ENCODE assay signal across 12 cellular contexts in the genomic region with DNA sequence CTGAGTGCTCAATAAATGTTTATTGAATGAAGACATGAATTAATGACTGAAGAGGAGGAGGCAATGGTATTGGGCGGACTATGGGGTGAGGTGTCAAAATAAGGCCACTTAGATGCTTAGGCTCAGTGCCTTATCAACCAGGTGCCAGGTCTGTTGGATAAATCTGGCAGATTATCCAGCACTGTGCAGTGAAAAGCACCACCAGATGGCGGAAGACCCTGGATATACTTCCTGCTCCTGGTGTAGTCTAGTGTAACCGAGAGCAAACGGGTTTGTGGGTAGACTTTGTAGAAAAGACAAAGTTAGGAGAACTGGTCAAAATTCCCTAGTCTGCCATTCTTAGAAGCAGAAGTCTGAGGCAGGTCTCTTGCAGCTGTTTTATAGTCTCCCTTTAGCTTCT.
A peak's percentile ranks its signal among the peaks of the same experiment; 100 is the strongest.
DNase-seq lines count a peak whose midpoint lies in the region; ATAC-seq, FAIRE-seq and TF ChIP-seq lines count a peak whose summit lies in the region.
"Had no signal": no experiment of that assay in that cellular context is flagged by ENCODE, and none has a peak within 500 bp of the region (broad histone marks: within the 10 kb centered on the region; RNA-seq: fewer than 3 reads in every experiment).

No MANE protein-coding gene starts in this region.

- TF ChIP-seq POLR2A in GM12892 (IDR thresholded peaks at IDR 0.05; ENCODE audit: low read depth, low read length): no peak

- H3K9me1 ChIP-seq in keratinocyte (ENCODE audit: control insufficient read depth, extremely low read depth, insufficient read depth, low read length): no peaks in the 10 kb centered on the region

- no peaks in the 10 kb centered on the region for H3K9me3 ChIP-seq in keratinocyte (ENCODE audit: control insufficient read depth, low read depth, low read length)
- no peaks in the 10 kb centered on the region for H3K9me3 ChIP-seq in right cardiac atrium (ENCODE audit: control insufficient read depth, low read length)

- DNase-seq in EL (peak; percentile 9), SHP77 treated with DMSO at 0.1 percent for 48 hours (lab: John Stamatoyannopoulos, UW) (peak; percentile 4), keratinocyte (ENCODE audit: low read depth, low spot score) (no peak), left cardiac atrium (no peak), right cardiac atrium (no peak), NCI-H1105 (lab: John Stamatoyannopoulos, UW) (no peak), GM12892 (ENCODE audit: insufficient read length) (no peak)
- DNase-seq: activated CD4-positive, alpha-beta T cell treated with anti-CD3 and anti-CD28 coated beads, Interleukin-2, amount 50 U/mL, for 1 hour; NCI-H774; stimulated activated CD4-positive, alpha-beta T cell treated with anti-CD3 and anti-CD28 coated beads, Interleukin-12 subunit alpha, Interleukin-12 subunit beta, amount 100 ng/mL, for 4 hours had no signal

- H3K4me1 ChIP-seq in keratinocyte (ENCODE audit: control insufficient read depth, extremely low read depth, insufficient read depth, low read length): no peaks in the 10 kb centered on the region
- peaks cover 2% of the 10 kb centered on the region for H3K4me1 ChIP-seq in right cardiac atrium (ENCODE audit: control insufficient read depth, insufficient read depth, low read length)

- FAIRE-seq in keratinocyte (lab: Jason Lieb, UNC) (no peak), GM12892 (lab: Jason Lieb, UNC) (no peak)

- H3K27ac ChIP-seq in keratinocyte (ENCODE audit: control insufficient read depth, insufficient read depth, low read length) (no peak overlapping the region), right cardiac atrium (ENCODE audit: low read length) (no peak overlapping the region)

- 94% methylated on average over 4 of the region's 4 CpGs for WGBS in right cardiac atrium

- intact Hi-C loops in left cardiac atrium (cut with DNase I): no loop called here
- intact Hi-C loops in right cardiac atrium (cut with DNase I): no loop called here

- dilution Hi-C loops in keratinocyte (cut with MboI; ENCODE audit: extremely low pct_ligation_motif_present, low sequenced_read_pairs): no loop called here

- no peaks in the 10 kb centered on the region for H3K36me3 ChIP-seq in keratinocyte (ENCODE audit: control insufficient read depth in 2 of 2, extremely low read depth in 1 of 2, insufficient read depth in 2 of 2, low read length in 2 of 2)

- no peak for ATAC-seq in left cardiac atrium
- no peak for ATAC-seq in right cardiac atrium

- H4K20me1 ChIP-seq in keratinocyte (ENCODE audit: control insufficient read depth, extremely low read depth, insufficient read depth, low read length): no peaks in the 10 kb centered on the region

- peak; percentile 30; the same call in 1 of the 2 replicates for TF ChIP-seq RAD21 in Ishikawa (IDR thresholded peaks at IDR 0.05; ENCODE audit: low read depth)

- no peak overlapping the region for H3K4me2 ChIP-seq in keratinocyte (ENCODE audit: control insufficient read depth, extremely low read depth, insufficient read depth, low read depth, low read length)

- H2AFZ ChIP-seq in keratinocyte (ENCODE audit: control insufficient read depth, low read length): no peak overlapping the region

- TF ChIP-seq EP300 in Ishikawa (IDR thresholded peaks at IDR 0.05; ENCODE audit: borderline replicate concordance): no peak

- H3K4me3 ChIP-seq in keratinocyte (ENCODE audit: control insufficient read depth in 2 of 3, extremely low read depth in 1 of 3, insufficient read depth in 2 of 3, low read depth in 1 of 3, low read length in 3 of 3): no peak overlapping the region
- no peak overlapping the region for H3K4me3 ChIP-seq in right cardiac atrium (ENCODE audit: low read length)
- H3K4me3 ChIP-seq: lung had no signal

- H3K9ac ChIP-seq in keratinocyte (ENCODE audit: control insufficient read depth, extremely low read depth, insufficient read depth, low read length): no peak overlapping the region

- H3K27me3 ChIP-seq in keratinocyte (ENCODE audit: control insufficient read depth, extremely low read depth, insufficient read depth, low read length): no peaks in the 10 kb centered on the region
- H3K27me3 ChIP-seq in right cardiac atrium (ENCODE audit: control insufficient read depth, insufficient read depth): no peaks in the 10 kb centered on the region

- peak in 2 of 3 experiments; percentile 17 to 39 for TF ChIP-seq CTCF in keratinocyte (optimal IDR thresholded peaks at IDR 0.05 in 1 of 3, IDR thresholded peaks at IDR 0.05 in 1 of 3, conservative IDR thresholded peaks at IDR 0.05 in 1 of 3; ENCODE audit: extremely low read depth in 1 of 3, insufficient read depth in 2 of 3, low read length in 3 of 3)

- H3K79me2 ChIP-seq in keratinocyte (ENCODE audit: control insufficient read depth, insufficient read depth, low read length): no peaks in the 10 kb centered on the region

TF ChIP-seq in Ishikawa, 13 proteins besides CTCF, POLR2A, EP300 and RAD21:
- TF ChIP-seq, protein P1, sequence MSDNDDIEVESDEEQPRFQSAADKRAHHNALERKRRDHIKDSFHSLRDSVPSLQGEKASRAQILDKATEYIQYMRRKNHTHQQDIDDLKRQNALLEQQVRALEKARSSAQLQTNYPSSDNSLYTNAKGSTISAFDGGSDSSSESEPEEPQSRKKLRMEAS (IDR thresholded peaks at IDR 0.05): no peak
- TF ChIP-seq YY1 (IDR thresholded peaks at IDR 0.05; ENCODE audit: low read depth): no peak
- no peak for TF ChIP-seq CREB1 (IDR thresholded peaks at IDR 0.05; ENCODE audit: low read depth)
- TF ChIP-seq TAF1 (IDR thresholded peaks at IDR 0.05; ENCODE audit: low read depth): no peak
- no peak for TF ChIP-seq TCF12 (IDR thresholded peaks at IDR 0.05; ENCODE audit: low read depth)
- no peak for TF ChIP-seq CEBPB (IDR thresholded peaks at IDR 0.05)
- TF ChIP-seq FOXM1 (IDR thresholded peaks at IDR 0.05; ENCODE audit: borderline replicate concordance, low read depth): no peak

Comparison
In these comparisons a context has a peak if more than half of its experiments do, and no peak if none do; other contexts are left out.
1. DNase-seq: peak in EL (single experiment) and SHP77 treated with DMSO at 0.1 percent for 48 hours (single experiment); none in keratinocyte (single experiment), left cardiac atrium (single experiment), right cardiac atrium (0 of 3), NCI-H1105 (single experiment) and GM12892 (single experiment).